ENCODE assay signal across 20 cellular contexts in the genomic region with DNA sequence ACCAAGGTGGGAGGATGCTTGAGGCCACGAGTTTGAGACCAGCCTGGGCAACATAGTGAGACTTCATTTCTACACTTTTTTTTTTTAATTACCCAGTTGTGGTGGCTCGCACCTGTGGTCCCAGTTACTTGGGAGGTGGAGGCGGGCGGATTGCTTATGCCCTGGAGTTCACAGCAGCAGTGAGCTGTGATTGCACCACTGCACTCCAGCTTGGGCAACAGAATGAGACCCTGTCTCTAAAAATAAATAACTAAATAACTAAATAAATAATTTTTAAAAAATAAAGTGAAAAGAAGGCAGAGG. TPM values are rescaled to one million over a fixed set of nuclear protein-coding genes. Genes with fewer than 3 reads are reported as not detected.
DNase-seq lines count a peak whose midpoint lies in the region; ATAC-seq and TF ChIP-seq lines count a peak whose summit lies in the region.
"Had no signal": no experiment of that assay in that cellular context is flagged by ENCODE, and none has a peak within 500 bp of the region (broad histone marks: within the 10 kb centered on the region; RNA-seq: fewer than 3 reads in every experiment).

No MANE protein-coding gene starts in this region.

- CTCF ChIA-PET in activated naive CD4-positive, alpha-beta T cell treated with anti-CD3 and anti-CD28 coated beads, Interleukin-2, amount 10 ng/mL, durations not matched to agents 7 days and 5 days (lab: Charles Lee), result interaction anchor here (1.2 to 9.6 kb wide), 3 partner anchors 8 to 15 kb away, joined by 3 to 72 read pairs (median 3); no protein-coding TSS in a partner anchor
- CTCF ChIA-PET in activated CD8-positive, alpha-beta T cell treated with anti-CD3 and anti-CD28 coated beads for 36 hours (lab: Charles Lee), result interaction anchor here (0.9 to 4.4 kb wide), 4 partner anchors 16 to 85 kb away, joined by 3 to 13 read pairs (median 6); a partner anchor contains a TSS

- H3K36me3 Mint-ChIP-seq in activated naive CD4-positive, alpha-beta T cell treated with anti-CD3 and anti-CD28 coated beads, Interleukin-2, amount 10 ng/mL, durations not matched to agents 7 days and 5 days, result peaks cover 8% of the 10 kb centered on the region
- H3K36me3 Mint-ChIP-seq in activated CD8-positive, alpha-beta T cell treated with anti-CD3 and anti-CD28 coated beads for 36 hours (ENCODE audit: low read depth), result no peaks in the 10 kb centered on the region
- H3K36me3 Mint-ChIP-seq: brain, mesothelial cell of epicardium had no signal

- H2AFZ ChIP-seq in hepatocyte, result no peak overlapping the region
- H2AFZ ChIP-seq: GM23248 had no signal

- POLR2A ChIA-PET in activated CD8-positive, alpha-beta T cell treated with anti-CD3 and anti-CD28 coated beads for 36 hours (lab: Charles Lee), result no interaction called here

- H3K4me3 ChIP-seq in hepatocyte (no peak overlapping the region), breast epithelium (no peak overlapping the region), WERI-Rb-1 (ENCODE audit: low read depth, low read length) (no peak overlapping the region)
- H3K4me3 ChIP-seq: colonic mucosa, GM23248, heart left ventricle, left ventricle myocardium inferior, thyroid gland had no signal

- no peaks in the 10 kb centered on the region for H3K9me2 ChIP-seq in hepatocyte (replicated peaks; ENCODE audit: insufficient read depth)

- no peak for ATAC-seq in activated CD8-positive, alpha-beta T cell treated with anti-CD3 and anti-CD28 coated beads for 36 hours
- ATAC-seq in GM19397 (IDR thresholded peaks at IDR 0.05; ENCODE audit: unreplicated experiment), result no peak
- ATAC-seq: heart left ventricle had no signal

- H3K27me3 ChIP-seq in hepatocyte, result no peaks in the 10 kb centered on the region
- peaks cover 0 to 6% of the 10 kb centered on the region in 2 donors for H3K27me3 ChIP-seq in breast epithelium
- no peaks in the 10 kb centered on the region for H3K27me3 ChIP-seq in WERI-Rb-1 (ENCODE audit: insufficient read depth, low read depth, severe bottlenecking)
- H3K27me3 ChIP-seq: colonic mucosa, heart left ventricle, thyroid gland had no signal

- peaks cover 10% of the 10 kb centered on the region for H3K27me3 Mint-ChIP-seq in activated naive CD4-positive, alpha-beta T cell treated with anti-CD3 and anti-CD28 coated beads, Interleukin-2, amount 10 ng/mL, durations not matched to agents 7 days and 5 days
- no peaks in the 10 kb centered on the region for H3K27me3 Mint-ChIP-seq in activated CD8-positive, alpha-beta T cell treated with anti-CD3 and anti-CD28 coated beads for 36 hours

- 95% methylated on average over 4 of the region's 4 CpGs for WGBS in hepatocyte (ENCODE audit: low lambda C conversion rate, missing lambda C conversion rate)

- no peaks in the 10 kb centered on the region for H3K9me3 Mint-ChIP-seq in activated naive CD4-positive, alpha-beta T cell treated with anti-CD3 and anti-CD28 coated beads, Interleukin-2, amount 10 ng/mL, durations not matched to agents 7 days and 5 days
- H3K9me3 Mint-ChIP-seq in activated CD8-positive, alpha-beta T cell treated with anti-CD3 and anti-CD28 coated beads for 36 hours, result no peaks in the 10 kb centered on the region
- H3K9me3 Mint-ChIP-seq: mesothelial cell of epicardium, neural crest cell had no signal

- H3K27ac ChIP-seq in hepatocyte, result peak overlapping the region; percentile 62
- no peak overlapping the region for H3K27ac ChIP-seq in breast epithelium
- H3K27ac ChIP-seq in WERI-Rb-1, result no peak overlapping the region
- H3K27ac ChIP-seq: colonic mucosa, GM23248, left ventricle myocardium inferior, thyroid gland, VCaP had no signal

- no peak for TF ChIP-seq POLR2A in breast epithelium (IDR thresholded peaks at IDR 0.05)

- no peak for DNase-seq in activated naive CD4-positive, alpha-beta T cell treated with anti-CD3 and anti-CD28 coated beads, Interleukin-2, amount 10 ng/mL, durations not matched to agents 7 days and 5 days
- DNase-seq in activated naive CD4-positive, alpha-beta T cell (lab: John Stamatoyannopoulos, UW), result no peak
- DNase-seq in activated CD8-positive, alpha-beta T cell treated with anti-CD3 and anti-CD28 coated beads for 36 hours, result no peak
- DNase-seq in hepatocyte (ENCODE audit: low spot score), result no peak
- no peak for DNase-seq in breast epithelium (ENCODE audit: low spot score in 2 of 2)
- no peak for DNase-seq in WERI-Rb-1
- DNase-seq: colonic mucosa, DMS79 treated with DMSO at 0.1 percent for 48 hours, GM23248, heart left ventricle, left ventricle myocardium inferior, NCI-H1105 treated with DMSO at 0.1 percent for 48 hours, NCI-H524, SHP77 treated with DMSO at 0.1 percent for 48 hours, thyroid gland had no signal

- peak overlapping the region; percentile 98 for H3K27ac Mint-ChIP-seq in activated naive CD4-positive, alpha-beta T cell treated with anti-CD3 and anti-CD28 coated beads, Interleukin-2, amount 10 ng/mL, durations not matched to agents 7 days and 5 days
- H3K27ac Mint-ChIP-seq in activated CD8-positive, alpha-beta T cell treated with anti-CD3 and anti-CD28 coated beads for 36 hours, result peak overlapping the region; percentile 95
- H3K27ac Mint-ChIP-seq: brain, mesothelial cell of epicardium had no signal

- H3K9me3 ChIP-seq in hepatocyte (ENCODE audit: low read depth), result no peaks in the 10 kb centered on the region
- H3K9me3 ChIP-seq in breast epithelium, result no peaks in the 10 kb centered on the region
- H3K9me3 ChIP-seq in WERI-Rb-1 (ENCODE audit: severe bottlenecking), result peaks cover 2% of the 10 kb centered on the region
- H3K9me3 ChIP-seq: colonic mucosa, heart left ventricle, left ventricle myocardium inferior, thyroid gland had no signal

- H3K4me3 Mint-ChIP-seq in activated naive CD4-positive, alpha-beta T cell treated with anti-CD3 and anti-CD28 coated beads, Interleukin-2, amount 10 ng/mL, durations not matched to agents 7 days and 5 days, result no peak overlapping the region
- H3K4me3 Mint-ChIP-seq in activated CD8-positive, alpha-beta T cell treated with anti-CD3 and anti-CD28 coated beads for 36 hours, result peak overlapping the region; percentile 28
- H3K4me3 Mint-ChIP-seq: brain, mesothelial cell of epicardium, neural crest cell had no signal

- no peak overlapping the region for H3K4me2 ChIP-seq in hepatocyte

- H3K4me1 Mint-ChIP-seq in activated naive CD4-positive, alpha-beta T cell treated with anti-CD3 and anti-CD28 coated beads, Interleukin-2, amount 10 ng/mL, durations not matched to agents 7 days and 5 days, result peaks cover 81% of the 10 kb centered on the region
- peaks cover 44% of the 10 kb centered on the region for H3K4me1 Mint-ChIP-seq in activated CD8-positive, alpha-beta T cell treated with anti-CD3 and anti-CD28 coated beads for 36 hours (ENCODE audit: low read depth)

- intact Hi-C loops in activated CD8-positive, alpha-beta T cell treated with anti-CD3 and anti-CD28 coated beads for 36 hours (cut with micrococcal nuclease), result loop anchor here (5.0 kb wide), 1 partner anchor 71 kb away; a partner anchor contains a TSS
- intact Hi-C loops in breast epithelium (cut with DNase I; ENCODE audit: low total_unique reads), result no loop called here

- no peaks in the 10 kb centered on the region for H4K20me1 ChIP-seq in hepatocyte (ENCODE audit: insufficient read depth, poor library complexity, severe bottlenecking)

- no peak for TF ChIP-seq CTCF in activated CD8-positive, alpha-beta T cell treated with anti-CD3 and anti-CD28 coated beads for 36 hours (IDR thresholded peaks at IDR 0.05)
- TF ChIP-seq CTCF in hepatocyte (IDR thresholded peaks at IDR 0.05; ENCODE audit: poor library complexity) (no peak), breast epithelium (IDR thresholded peaks at IDR 0.05) (no peak), WERI-Rb-1 (IDR thresholded peaks at IDR 0.05; ENCODE audit: low read depth, low read length) (no peak)

- H3K36me3 ChIP-seq in hepatocyte (replicated peaks; ENCODE audit: insufficient read depth, low read depth), result no peaks in the 10 kb centered on the region
- no peaks in the 10 kb centered on the region for H3K36me3 ChIP-seq in breast epithelium
- H3K36me3 ChIP-seq in WERI-Rb-1, result no peaks in the 10 kb centered on the region
- H3K36me3 ChIP-seq: colonic mucosa, heart left ventricle, left ventricle myocardium inferior, thyroid gland had no signal

- H3K79me2 ChIP-seq in hepatocyte, result no peaks in the 10 kb centered on the region

- no peaks in the 10 kb centered on the region for H3K4me1 ChIP-seq in hepatocyte (ENCODE audit: insufficient read depth)
- no peaks in the 10 kb centered on the region for H3K4me1 ChIP-seq in breast epithelium
- H3K4me1 ChIP-seq: colonic mucosa had no signal

RNA-seq across cellular contexts. Expression of a gene that starts 9.3 kb away (rescaled TPM):
- total RNA-seq in activated CD8-positive, alpha-beta T cell treated with anti-CD3 and anti-CD28 coated beads for 36 hours, result under 1 TPM; 0.45 to 0.47 TPM
- total RNA-seq in hepatocyte (not detected in 2 replicates), breast epithelium (not detected)
- polyA plus RNA-seq in hepatocyte, result not detected in 2 replicates
- total RNA-seq: colonic mucosa, GM23248, heart left ventricle, left ventricle myocardium inferior, mesothelial cell of epicardium, neural crest cell had no signal
- polyA plus RNA-seq: GM23248, heart left ventricle had no signal

RNA-seq across cellular contexts. Expression of a gene that starts 42.7 kb away (rescaled TPM):
- total RNA-seq in activated CD8-positive, alpha-beta T cell treated with anti-CD3 and anti-CD28 coated beads for 36 hours, result under 1 TPM; 0.11 to 0.18 TPM
- total RNA-seq in hepatocyte, result 0.20 and 0.80 TPM in 2 replicates
- polyA plus RNA-seq in hepatocyte, result 0.18 and 0.46 TPM in 2 replicates
- total RNA-seq in breast epithelium, result 1 to 10 TPM in 1 of 3 donors, under 1 TPM in 2; 0.16 to 1.3 (median 0.44) TPM
- total RNA-seq: GM23248, mesothelial cell of epicardium had no signal
- polyA plus RNA-seq: GM23248 had no signal
